In genomic region chr5:146003852-146004251, GRCh38 we compare ENCODE assay signal across 27 cellular contexts.
DNase-seq lines count a peak whose midpoint lies in the region; ATAC-seq, FAIRE-seq and TF ChIP-seq lines count a peak whose summit lies in the region.
"Had no signal": no experiment of that assay in that cellular context is flagged by ENCODE, and none has a peak within 500 bp of the region (broad histone marks: within the 10 kb centered on the region; RNA-seq: fewer than 3 reads in every experiment).

No MANE protein-coding gene starts in this region.

- TF ChIP-seq EP300 in A549 (IDR thresholded peaks at IDR 0.05) (no peak), esophagus muscularis mucosa (IDR thresholded peaks at IDR 0.05) (no peak)

- no peak overlapping the region for H2AFZ ChIP-seq in parathyroid adenoma

- no peak for DNase-seq in A549 (ENCODE audit: low read depth in 1 of 2, low spot score in 1 of 2)
- peak; percentile 25 for DNase-seq in OCI-M1 (lab: John Stamatoyannopoulos, UW)
- peak; percentile 26 for DNase-seq in esophagus muscularis mucosa (ENCODE audit: extremely low spot score)
- no peak for DNase-seq in heart left ventricle
- DNase-seq in NCI-H1436 treated with DMSO at 0.1 percent for 48 hours (lab: John Stamatoyannopoulos, UW) = no peak
- no peak for DNase-seq in cerebellar cortex (ENCODE audit: low spot score)
- no peak for DNase-seq in iPS-NIHi7 (ENCODE audit: extremely low spot score)
- DNase-seq: AML-193; C1 segment of cervical spinal cord; Calu3; CD8-positive, alpha-beta memory T cell; HFFc6; MG63; NCI-H1048; NCI-H1417 treated with DMSO at 0.1 percent for 48 hours; NCI-H1930; NCI-H226; NCI-H510A treated with DMSO at 0.1 percent for 48 hours; NCI-H748 treated with DMSO at 0.1 percent for 48 hours; NK-92 treated with Interleukin-12 subunit alpha and Interleukin-12 subunit beta, amount 100 ng/mL, for 24 hours; SIG-M5 had no signal

- POLR2A ChIA-PET in A549 (lab: Yijun Ruan, JAX) = no interaction called here

- TF ChIP-seq POLR2A in A549 (IDR thresholded peaks at IDR 0.05; ENCODE audit: low read length) = no peak
- TF ChIP-seq POLR2A in esophagus muscularis mucosa (IDR thresholded peaks at IDR 0.05; ENCODE audit: low read depth) = no peak
- no peak for TF ChIP-seq POLR2A in heart left ventricle (IDR thresholded peaks at IDR 0.05)

- no peak for FAIRE-seq in A549 (lab: Jason Lieb, UNC)
- FAIRE-seq: H54, K562 had no signal

- no peaks in the 10 kb centered on the region for H3K27me3 ChIP-seq in esophagus muscularis mucosa
- no peaks in the 10 kb centered on the region for H3K27me3 ChIP-seq in parathyroid adenoma (ENCODE audit: control insufficient read depth, insufficient read depth, low read length)
- H3K27me3 ChIP-seq in heart left ventricle = no peaks in the 10 kb centered on the region
- H3K27me3 ChIP-seq: MG63 had no signal

- no peak overlapping the region for H3K4me2 ChIP-seq in A549
- H3K4me2 ChIP-seq in parathyroid adenoma (ENCODE audit: low read length) = peak overlapping the region; percentile 2

- H3K79me2 ChIP-seq in parathyroid adenoma = no peaks in the 10 kb centered on the region

- no peak overlapping the region for H3K9ac ChIP-seq in parathyroid adenoma

- H3K27ac ChIP-seq in A549 (no peak overlapping the region), esophagus muscularis mucosa (replicated peaks in 1 of 4) (no peak overlapping the region), parathyroid adenoma (no peak overlapping the region), heart left ventricle (no peak overlapping the region)
- H3K27ac ChIP-seq: 22Rv1 had no signal

- CTCF ChIA-PET in A549 (lab: Yijun Ruan, JAX) = interaction anchor here (0.8 to 2.8 kb wide), 2 partner anchors 17 to 96 kb away, joined by 3 to 11 read pairs; no protein-coding TSS in a partner anchor

- peaks cover 21% of the 10 kb centered on the region for H3K4me1 ChIP-seq in A549
- H3K4me1 ChIP-seq in esophagus muscularis mucosa = no peaks in the 10 kb centered on the region
- peaks cover 2% of the 10 kb centered on the region for H3K4me1 ChIP-seq in parathyroid adenoma
- H3K4me1 ChIP-seq in heart left ventricle = no peaks in the 10 kb centered on the region

- WGBS in A549 (ENCODE audit: missing lambda C conversion rate) = 83% methylated on average over 4 of the region's 4 CpGs
- 93% methylated on average over 4 of the region's 4 CpGs for WGBS in esophagus muscularis mucosa
- WGBS in heart left ventricle, 4 donors = 74 to 87% (median 82%) methylated on average over 4 of the region's 4 CpGs

- intact Hi-C loops in esophagus muscularis mucosa (cut with DNase I) = no loop called here
- intact Hi-C loops in heart left ventricle (cut with DNase I) = no loop called here

- TF ChIP-seq RAD21 in A549 (conservative IDR thresholded peaks at IDR 0.05 in 1 of 2, IDR thresholded peaks at IDR 0.05 in 1 of 2) = no peak

- TF ChIP-seq CTCF in A549 (IDR thresholded peaks at IDR 0.05) = no peak
- TF ChIP-seq CTCF in esophagus muscularis mucosa (IDR thresholded peaks at IDR 0.05) = no peak
- TF ChIP-seq CTCF in parathyroid adenoma (IDR thresholded peaks at IDR 0.05) = no peak
- TF ChIP-seq CTCF in heart left ventricle (IDR thresholded peaks at IDR 0.05) = no peak

- H3K9me3 ChIP-seq in A549 = no peaks in the 10 kb centered on the region
- no peaks in the 10 kb centered on the region for H3K9me3 ChIP-seq in esophagus muscularis mucosa
- H3K9me3 ChIP-seq in parathyroid adenoma (ENCODE audit: control insufficient read depth, low read length) = no peaks in the 10 kb centered on the region
- peaks cover 0 to 2% (median 0%) of the 10 kb centered on the region in 12 donors for H3K9me3 ChIP-seq in heart left ventricle

- H3K36me3 ChIP-seq in esophagus muscularis mucosa (no peaks in the 10 kb centered on the region), parathyroid adenoma (ENCODE audit: control insufficient read depth, insufficient read depth, low read length) (no peaks in the 10 kb centered on the region), heart left ventricle (no peaks in the 10 kb centered on the region)
- H3K36me3 ChIP-seq: MG63 had no signal

- H3K4me3 ChIP-seq in A549 = no peak overlapping the region
- no peak overlapping the region for H3K4me3 ChIP-seq in esophagus muscularis mucosa
- no peak overlapping the region for H3K4me3 ChIP-seq in parathyroid adenoma (ENCODE audit: low read depth, low read length)
- H3K4me3 ChIP-seq in heart left ventricle = no peak overlapping the region
- H3K4me3 ChIP-seq: K562, MG63 had no signal

- ATAC-seq in A549 (no peak), heart left ventricle (no peak)
- ATAC-seq: K562, Panc1, SK-N-SH treated with all-trans-retinoic acid at 6 μM for 48 hours had no signal

TF ChIP-seq in A549, 52 proteins besides CTCF, POLR2A, EP300 and RAD21:
- TF ChIP-seq MAFK (IDR thresholded peaks at IDR 0.05; ENCODE audit: partially characterized antibody) (peak; percentile 10), HDAC2 (IDR thresholded peaks at IDR 0.05) (no peak)

Comparison
In these comparisons a context has a peak if more than half of its experiments do, and no peak if none do; other contexts are left out.
1. DNase-seq: peak in OCI-M1 (single experiment) and esophagus muscularis mucosa (single experiment); none in A549 (0 of 2), heart left ventricle (0 of 5), NCI-H1436 treated with DMSO at 0.1 percent for 48 hours (single experiment), cerebellar cortex (single experiment) and iPS-NIHi7 (single experiment).